1 cellular context compared by ENCODE assay signal in the genomic region with DNA sequence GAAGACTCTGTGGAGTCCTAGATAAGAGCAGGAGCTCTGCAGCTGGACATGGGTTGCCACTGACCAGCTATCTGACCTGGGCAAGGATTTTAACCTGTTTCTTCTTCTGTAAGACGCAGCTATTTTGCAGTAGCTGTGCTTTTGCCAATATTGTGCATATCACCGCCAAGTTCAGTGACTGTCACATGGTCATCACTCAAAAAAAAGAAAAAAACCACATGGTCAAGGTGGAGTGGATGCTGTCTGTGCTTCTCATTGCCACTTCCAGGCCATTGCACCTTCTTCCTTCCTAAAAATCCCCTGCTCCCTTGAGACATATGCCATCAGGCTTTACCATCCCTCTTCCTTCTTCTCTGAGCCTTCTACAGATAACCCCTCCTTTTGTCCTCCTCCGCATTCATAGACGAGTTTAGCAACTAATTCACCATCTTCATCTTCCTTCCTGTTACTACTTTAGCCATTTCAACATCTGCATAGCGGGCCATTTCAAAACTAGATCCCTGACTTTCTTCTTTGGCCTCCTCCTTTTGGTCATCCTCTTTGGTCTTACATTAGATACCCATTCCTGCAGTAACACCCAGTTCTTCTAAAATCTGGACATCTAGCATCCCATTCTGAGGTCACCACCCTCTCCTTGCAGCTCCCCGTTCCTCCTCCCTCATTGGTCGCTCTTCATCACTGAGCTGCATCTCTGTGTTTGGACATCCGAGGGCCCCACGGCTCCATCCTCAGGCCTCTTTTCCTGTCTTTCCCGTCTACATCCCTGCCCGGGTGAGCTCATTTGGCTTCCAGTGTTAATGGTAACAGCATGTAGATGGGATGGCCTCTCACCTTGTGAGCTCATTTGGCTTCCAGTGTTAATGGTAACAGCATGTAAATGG.
A peak's percentile ranks its signal among the peaks of the same experiment; 100 is the strongest.
TF ChIP-seq lines count a peak whose summit lies in the region.

No MANE protein-coding gene starts in this region.

TF ChIP-seq in K562, 482 proteins besides CTCF, POLR2A, EP300 and RAD21:
- TF ChIP-seq CBFA2T2 (conservative IDR thresholded peaks at IDR 0.05) (0 out of 2 replicates have a peak, but pooled peaks have one; percentile 17), SOX6 (IDR thresholded peaks at IDR 0.05) (0 out of 2 replicates have a peak, but pooled peaks have one; percentile 10), TCF3 (CRISPR knock-in tag; IDR thresholded peaks at IDR 0.05) (peak; percentile 45; the same call in 1 of the 2 replicates), CBFA2T3 (IDR thresholded peaks at IDR 0.05) (peak; percentile 42; the same call in 1 of the 2 replicates), MAZ (CRISPR knock-in tag; conservative IDR thresholded peaks at IDR 0.05 in 1 of 2, IDR thresholded peaks at IDR 0.05 in 1 of 2) (no peak), FUS (optimal IDR thresholded peaks at IDR 0.05; ENCODE audit: low read depth, low read length) (no peak)
- TF ChIP-seq, protein P1, sequence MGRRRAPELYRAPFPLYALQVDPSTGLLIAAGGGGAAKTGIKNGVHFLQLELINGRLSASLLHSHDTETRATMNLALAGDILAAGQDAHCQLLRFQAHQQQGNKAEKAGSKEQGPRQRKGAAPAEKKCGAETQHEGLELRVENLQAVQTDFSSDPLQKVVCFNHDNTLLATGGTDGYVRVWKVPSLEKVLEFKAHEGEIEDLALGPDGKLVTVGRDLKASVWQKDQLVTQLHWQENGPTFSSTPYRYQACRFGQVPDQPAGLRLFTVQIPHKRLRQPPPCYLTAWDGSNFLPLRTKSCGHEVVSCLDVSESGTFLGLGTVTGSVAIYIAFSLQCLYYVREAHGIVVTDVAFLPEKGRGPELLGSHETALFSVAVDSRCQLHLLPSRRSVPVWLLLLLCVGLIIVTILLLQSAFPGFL (CRISPR knock-in tag; IDR thresholded peaks at IDR 0.05): no peak
